Comparison of ENCODE assay signal across 1 cellular context in genomic region chr15:44319385-44319784, GRCh38.
TF ChIP-seq lines count a peak whose summit lies in the region.

No MANE protein-coding gene starts in this region.

TF ChIP-seq in GM12878, 131 proteins besides CTCF, POLR2A, EP300 and RAD21 (continued from another document and continues in another):
- TF ChIP-seq HSF1 (IDR thresholded peaks at IDR 0.05; ENCODE audit: low read depth, low read length) = no peak
- TF ChIP-seq ETV6 (conservative IDR thresholded peaks at IDR 0.05 in 1 of 2, IDR thresholded peaks at IDR 0.05 in 1 of 2; ENCODE audit: borderline replicate concordance in 1 of 2, low read depth in 1 of 2) = no peak
- TF ChIP-seq YY1 (IDR thresholded peaks at IDR 0.05; ENCODE audit: low read depth, low read length) = peak; percentile 34; the same call in 1 of the 2 replicates
- no peak for TF ChIP-seq RFX5 (IDR thresholded peaks at IDR 0.05; ENCODE audit: low read depth, low read length)
- TF ChIP-seq RELB (IDR thresholded peaks at IDR 0.05; ENCODE audit: low read depth) = 0 out of 2 replicates have a peak, but pooled peaks have one; percentile 37
- TF ChIP-seq MEF2A (IDR thresholded peaks at IDR 0.05; ENCODE audit: insufficient read depth, low read depth, low read length) = no peak
- TF ChIP-seq CBX3 (IDR thresholded peaks at IDR 0.05; ENCODE audit: borderline replicate concordance, low read depth) = no peak
- no peak for TF ChIP-seq NFXL1 (IDR thresholded peaks at IDR 0.05; ENCODE audit: borderline replicate concordance)
- TF ChIP-seq PAX5 (IDR thresholded peaks at IDR 0.05; ENCODE audit: borderline replicate concordance, low read depth, low read length) = peak; percentile 75
- TF ChIP-seq BHLHE40 (IDR thresholded peaks at IDR 0.05; ENCODE audit: borderline replicate concordance in 1 of 2, low read depth in 2 of 2, low read length in 1 of 2) = 0 out of 4 replicates have a peak, but pooled peaks of 1 of the 2 experiments have one; percentile 10
- no peak for TF ChIP-seq CUX1 (IDR thresholded peaks at IDR 0.05; ENCODE audit: insufficient replicate concordance, low read depth, low read length)
- no peak for TF ChIP-seq LARP7 (IDR thresholded peaks at IDR 0.05)
- no peak for TF ChIP-seq STAT1 (conservative IDR thresholded peaks at IDR 0.05)
- TF ChIP-seq ZNF687 (IDR thresholded peaks at IDR 0.05) = no peak
- no peak for TF ChIP-seq RB1 (IDR thresholded peaks at IDR 0.05; ENCODE audit: borderline replicate concordance)
- TF ChIP-seq REST (IDR thresholded peaks at IDR 0.05; ENCODE audit: low read depth, low read length) = no peak
- 0 out of 2 replicates have a peak, but pooled peaks have one; percentile 49 for TF ChIP-seq MLLT1 (IDR thresholded peaks at IDR 0.05)
- peak; percentile 32; the same call in 1 of the 2 replicates for TF ChIP-seq RUNX3 (IDR thresholded peaks at IDR 0.05; ENCODE audit: low read length)
- TF ChIP-seq CREB1 (IDR thresholded peaks at IDR 0.05; ENCODE audit: low read depth) = no peak
- no peak for TF ChIP-seq TBL1XR1 (IDR thresholded peaks at IDR 0.05; ENCODE audit: low read depth, low read length)
- TF ChIP-seq SUZ12 (IDR thresholded peaks at IDR 0.05; ENCODE audit: unreplicated experiment) = no peak
- no peak for TF ChIP-seq NFYA (IDR thresholded peaks at IDR 0.05; ENCODE audit: borderline replicate concordance, low read depth, low read length)
- TF ChIP-seq MAX (IDR thresholded peaks at IDR 0.05; ENCODE audit: low read depth, low read length) = no peak
- no peak for TF ChIP-seq ZBTB11 (CRISPR knock-in tag; IDR thresholded peaks at IDR 0.05)
- peak; percentile 35; the same call in 1 of the 2 replicates for TF ChIP-seq IRF3 (IDR thresholded peaks at IDR 0.05)
- TF ChIP-seq FOXM1 (IDR thresholded peaks at IDR 0.05; ENCODE audit: low read depth, low read length) = peak; percentile 43; the same call in 1 of the 2 replicates
- no peak for TF ChIP-seq ASH2L (IDR thresholded peaks at IDR 0.05; ENCODE audit: borderline replicate concordance, low read depth)
- TF ChIP-seq BCL3 (IDR thresholded peaks at IDR 0.05; ENCODE audit: borderline replicate concordance, insufficient read depth, low read depth, low read length, poor library complexity, severe bottlenecking) = no peak
